Comparison of ENCODE assay signal across 1 cellular context in genomic region chr18:32372381-32373061, GRCh38.
TF ChIP-seq lines count a peak whose summit lies in the region.

No MANE protein-coding gene starts in this region.

TF ChIP-seq in HepG2, 621 proteins besides CTCF, POLR2A, EP300 and RAD21 (continued from another document and continues in another):
- 0 out of 2 replicates have a peak, but pooled peaks have one; percentile 24 for TF ChIP-seq HMGXB3 (CRISPR knock-in tag; IDR thresholded peaks at IDR 0.05; ENCODE audit: borderline replicate concordance)
- no peak for TF ChIP-seq ZNF746 (CRISPR knock-in tag; IDR thresholded peaks at IDR 0.05)
- peak; percentile 86 for TF ChIP-seq KAT8 (CRISPR knock-in tag; IDR thresholded peaks at IDR 0.05)
- TF ChIP-seq IRF9 (CRISPR knock-in tag; IDR thresholded peaks at IDR 0.05; ENCODE audit: borderline replicate concordance): 0 out of 2 replicates have a peak, but pooled peaks have one; percentile 72
- TF ChIP-seq TOE1 (CRISPR knock-in tag; IDR thresholded peaks at IDR 0.05): no peak
- peak; percentile 74 for TF ChIP-seq NR2C2 (CRISPR knock-in tag; IDR thresholded peaks at IDR 0.05; ENCODE audit: borderline replicate concordance)
- TF ChIP-seq AKAP8 (CRISPR knock-in tag; IDR thresholded peaks at IDR 0.05): peak; percentile 70; the same call in 1 of the 2 replicates
- TF ChIP-seq ZNF12 (CRISPR knock-in tag; IDR thresholded peaks at IDR 0.05): 0 out of 2 replicates have a peak, but pooled peaks have one; percentile 38
- no peak for TF ChIP-seq ZNF839 (CRISPR knock-in tag; IDR thresholded peaks at IDR 0.05; ENCODE audit: borderline replicate concordance)
- peak; percentile 89 for TF ChIP-seq ZNF609 (CRISPR knock-in tag; IDR thresholded peaks at IDR 0.05; ENCODE audit: borderline replicate concordance)
- no peak for TF ChIP-seq SNAPC5 (CRISPR knock-in tag; IDR thresholded peaks at IDR 0.05; ENCODE audit: borderline replicate concordance)
- TF ChIP-seq HNRNPUL1 (IDR thresholded peaks at IDR 0.05; ENCODE audit: low read depth, low read length): no peak
- peak; percentile 87 for TF ChIP-seq ZGPAT (CRISPR knock-in tag; IDR thresholded peaks at IDR 0.05)
- peak; percentile 89 for TF ChIP-seq PHF21A (CRISPR knock-in tag; IDR thresholded peaks at IDR 0.05)
- TF ChIP-seq KDM1A (CRISPR knock-in tag; IDR thresholded peaks at IDR 0.05): peak; percentile 41; the same call in 1 of the 2 replicates
- 0 out of 2 replicates have a peak, but pooled peaks have one; percentile 20 for TF ChIP-seq SNAPC4 (CRISPR knock-in tag; IDR thresholded peaks at IDR 0.05)
- TF ChIP-seq ZNF670 (CRISPR knock-in tag; IDR thresholded peaks at IDR 0.05; ENCODE audit: borderline replicate concordance): peak; percentile 78
- no peak for TF ChIP-seq RELA (CRISPR knock-in tag; IDR thresholded peaks at IDR 0.05)
- TF ChIP-seq ZNF569 (CRISPR knock-in tag; IDR thresholded peaks at IDR 0.05; ENCODE audit: borderline replicate concordance): no peak
- no peak for TF ChIP-seq CCAR2 (optimal IDR thresholded peaks at IDR 0.05; ENCODE audit: low read depth, low read length)
- no peak for TF ChIP-seq PCBP2 (optimal IDR thresholded peaks at IDR 0.05; ENCODE audit: low read depth, low read length, poor library complexity, severe bottlenecking)
- peak; percentile 56; the same call in 1 of the 2 replicates for TF ChIP-seq ZNF766 (CRISPR knock-in tag; IDR thresholded peaks at IDR 0.05; ENCODE audit: borderline replicate concordance)
- TF ChIP-seq MXI1 (IDR thresholded peaks at IDR 0.05; ENCODE audit: borderline replicate concordance, low read depth, low read length): peak; percentile 36; the same call in 1 of the 3 replicates
- TF ChIP-seq RERE (CRISPR knock-in tag; IDR thresholded peaks at IDR 0.05; ENCODE audit: low read depth): 0 out of 2 replicates have a peak, but pooled peaks have one; percentile 18
- TF ChIP-seq SKI (IDR thresholded peaks at IDR 0.05; ENCODE audit: partially characterized antibody): no peak
- no peak; the same call in 1 of the 2 replicates for TF ChIP-seq ZNF772 (CRISPR knock-in tag; IDR thresholded peaks at IDR 0.05)
- no peak for TF ChIP-seq ZNF253 (CRISPR knock-in tag; IDR thresholded peaks at IDR 0.05; ENCODE audit: borderline replicate concordance)
- TF ChIP-seq ATF4 (CRISPR knock-in tag; IDR thresholded peaks at IDR 0.05): peak in 1 of 2 experiments; percentile 71; a peak in 2 of 4 replicates
- TF ChIP-seq SALL1 (CRISPR knock-in tag; IDR thresholded peaks at IDR 0.05): peak; percentile 85
- no peak for TF ChIP-seq ZNF251 (CRISPR knock-in tag; IDR thresholded peaks at IDR 0.05)
- TF ChIP-seq ZMYM2 (CRISPR knock-in tag; IDR thresholded peaks at IDR 0.05): peak; percentile 72; the same call in 1 of the 2 replicates
